19 cellular contexts compared by ENCODE assay signal in genomic region chr5:64497390-64497789, GRCh38. TPM values are rescaled to one million over a fixed set of nuclear protein-coding genes. Genes with fewer than 3 reads are reported as not detected.
A peak's percentile ranks its signal among the peaks of the same experiment; 100 is the strongest.
DNase-seq lines count a peak whose midpoint lies in the region; FAIRE-seq and TF ChIP-seq lines count a peak whose summit lies in the region.
"Had no signal": no experiment of that assay in that cellular context is flagged by ENCODE, and none has a peak within 500 bp of the region (broad histone marks: within the 10 kb centered on the region; RNA-seq: fewer than 3 reads in every experiment).

No MANE protein-coding gene starts in this region.

- H3K27me3 ChIP-seq in HAP-1 (ENCODE audit: low read depth): no peaks in the 10 kb centered on the region
- H3K27me3 ChIP-seq: BLaER1 had no signal

- H3K4me1 ChIP-seq in HAP-1: no peaks in the 10 kb centered on the region
- H3K4me1 ChIP-seq: BLaER1 had no signal

- peak; percentile 35 for DNase-seq in H54 (ENCODE audit: insufficient read length, low spot score)
- DNase-seq in SW 1271 (lab: John Stamatoyannopoulos, UW): peak; percentile 9 to 71
- peak; percentile 5 to 71 for DNase-seq in foreskin fibroblast
- peak; percentile 42 for DNase-seq in renal cortical epithelial cell (ENCODE audit: low read depth)
- no peak for DNase-seq in stimulated activated naive CD4-positive, alpha-beta T cell treated with Interleukin-2 at 50 U/mL for 16 hours (lab: John Stamatoyannopoulos, UW)
- no peak for DNase-seq in type B pancreatic cell (ENCODE audit: extremely low spot score, unreplicated experiment)
- no peak for DNase-seq in HAP-1 (ENCODE audit: low spot score in 2 of 2)
- DNase-seq in KBM-7: no peak
- DNase-seq: activated CD4-positive, CD25-positive, alpha-beta regulatory T cell; activated effector memory CD4-positive, alpha-beta T cell treated with Interleukin-2 at 50 U/mL for 16 hours; aorta; NCI-H1092; NCI-H748 treated with DMSO at 0.1 percent for 48 hours; nephron progenitor cell; retina; RPMI8226; T-helper 1 cell had no signal

- no peaks in the 10 kb centered on the region for H3K36me3 Mint-ChIP-seq in type B pancreatic cell
- H3K36me3 Mint-ChIP-seq: memory B cell had no signal

- peak; percentile 43 for FAIRE-seq in H54 (lab: Jason Lieb, UNC)

- TF ChIP-seq CTCF in foreskin fibroblast (IDR thresholded peaks at IDR 0.05; ENCODE audit: low read depth, low read length) (no peak), type B pancreatic cell (conservative IDR thresholded peaks at IDR 0.05) (no peak)

- TF ChIP-seq POLR2A in H54 (IDR thresholded peaks at IDR 0.05; ENCODE audit: low read depth, low read length): no peak

- no peaks in the 10 kb centered on the region for H3K9me3 ChIP-seq in HAP-1
- H3K9me3 ChIP-seq: BLaER1 had no signal

- no peaks in the 10 kb centered on the region for H3K36me3 ChIP-seq in HAP-1 (replicated peaks)
- H3K36me3 ChIP-seq: BLaER1 had no signal

- no peaks in the 10 kb centered on the region for H3K4me1 Mint-ChIP-seq in type B pancreatic cell (ENCODE audit: unreplicated experiment)
- H3K4me1 Mint-ChIP-seq: memory B cell, nephron progenitor cell had no signal

- H3K27me3 Mint-ChIP-seq in type B pancreatic cell: peaks cover 11% of the 10 kb centered on the region

- no peak overlapping the region for H3K4me3 ChIP-seq in foreskin fibroblast (ENCODE audit: low read depth in 1 of 2, low read length in 2 of 2)
- H3K4me3 ChIP-seq in HAP-1: no peak overlapping the region
- H3K4me3 ChIP-seq: BLaER1 had no signal

- H3K9me3 Mint-ChIP-seq in type B pancreatic cell: no peaks in the 10 kb centered on the region
- H3K9me3 Mint-ChIP-seq: memory B cell, nephron progenitor cell had no signal

- in situ Hi-C loops in HAP-1 (cut with MboI; ENCODE audit: low sequenced_read_pairs) (no loop called here), KBM-7 (cut with MboI; ENCODE audit: low pct_unique_long_range_greater_than_20kb, low sequenced_read_pairs) (no loop called here)

- no peak overlapping the region for H3K27ac Mint-ChIP-seq in type B pancreatic cell
- H3K27ac Mint-ChIP-seq: memory B cell, nephron progenitor cell had no signal

- no peak overlapping the region for H3K4me3 Mint-ChIP-seq in type B pancreatic cell
- H3K4me3 Mint-ChIP-seq: memory B cell, nephron progenitor cell had no signal

RNA-seq across cellular contexts. Expression of gene RGS7BP, which starts 8.4 kb away (rescaled TPM):
- total RNA-seq in renal cortical epithelial cell (not detected in 2 replicates), type B pancreatic cell (ENCODE audit: low replicate concordance) (1.5 and 2.0 TPM in 2 replicates)

Comparison
In these comparisons a context has a peak if more than half of its experiments do, and no peak if none do; other contexts are left out.
1. DNase-seq: peak in H54 (single experiment), SW 1271 (2 of 2), foreskin fibroblast (2 of 2) and renal cortical epithelial cell (single experiment); none in stimulated activated naive CD4-positive, alpha-beta T cell treated with Interleukin-2 at 50 U/mL for 16 hours (single experiment), type B pancreatic cell (single experiment), HAP-1 (0 of 2) and KBM-7 (single experiment).